In the genomic region with DNA sequence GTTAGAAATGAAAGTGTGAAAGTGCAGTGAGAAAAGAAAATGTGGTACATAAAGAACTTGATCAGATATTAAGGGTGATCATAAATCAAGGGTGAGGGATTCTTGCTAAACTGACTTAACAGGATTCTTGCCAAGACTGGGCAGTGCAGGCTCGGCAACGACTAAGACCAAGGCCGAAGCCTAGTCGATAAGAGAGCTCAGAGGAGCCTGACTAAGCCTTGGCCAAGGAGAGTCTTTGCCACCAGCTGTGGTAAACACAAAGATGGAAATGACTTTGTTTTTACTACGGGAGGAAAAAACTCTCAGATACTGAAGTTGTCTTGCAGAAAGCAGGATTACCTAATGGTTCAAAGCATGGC, we compare ENCODE assay signal across 16 cellular contexts.
DNase-seq lines count a peak whose midpoint lies in the region; ATAC-seq, FAIRE-seq and TF ChIP-seq lines count a peak whose summit lies in the region.
"Had no signal": no experiment of that assay in that cellular context is flagged by ENCODE, and none has a peak within 500 bp of the region (broad histone marks: within the 10 kb centered on the region; RNA-seq: fewer than 3 reads in every experiment).

No MANE protein-coding gene starts in this region.

- H3K4me1 Mint-ChIP-seq in stimulated activated naive B cell treated with anti-CD40 and anti-IgM and Interleukin-4, amounts not matched to agents 10 μg/mL and 1 μg/mL and 100 μg/mL, for 72 hours: peaks cover 0 to 4% of the 10 kb centered on the region in 2 donors

- DNase-seq in Right ventricle myocardium inferior (ENCODE audit: missing footprints): no peak
- no peak for DNase-seq in heart right ventricle
- DNase-seq in SK-N-MC (ENCODE audit: low read depth, low spot score): no peak
- peak; percentile 23 for DNase-seq in fibroblast of mammary gland (ENCODE audit: low read depth)
- DNase-seq in small intestine: peak; percentile 21
- DNase-seq in GM13976 (ENCODE audit: low spot score): no peak
- no peak for DNase-seq in stimulated activated naive B cell treated with anti-CD40 and anti-IgM and Interleukin-4, amounts not matched to agents 10 μg/mL and 1 μg/mL and 100 μg/mL, for 72 hours
- DNase-seq: DMS153, H9, IMR-90, NCI-H1694, NCI-H2107, NCI-H69, PC-9 had no signal

- H3K4me3 ChIP-seq in heart right ventricle: no peak overlapping the region
- H3K4me3 ChIP-seq in SK-N-MC: no peak overlapping the region
- H3K4me3 ChIP-seq in fibroblast of mammary gland (ENCODE audit: control insufficient read depth, low read depth, low read length): no peak overlapping the region
- no peak overlapping the region for H3K4me3 ChIP-seq in small intestine (ENCODE audit: low read depth in 1 of 2, low read length in 2 of 2)
- H3K4me3 ChIP-seq: PC-9 had no signal

- H3K27me3 ChIP-seq in heart right ventricle (no peaks in the 10 kb centered on the region), small intestine (ENCODE audit: control insufficient read depth in 2 of 2, insufficient read depth in 2 of 2, low read length in 2 of 2) (no peaks in the 10 kb centered on the region)

- H3K4me1 ChIP-seq in heart right ventricle (peaks cover 3 to 22% (median 8%) of the 10 kb centered on the region in 9 donors), small intestine (ENCODE audit: control insufficient read depth in 2 of 2, insufficient read depth in 1 of 2, low read depth in 1 of 2, low read length in 1 of 2) (no peaks in the 10 kb centered on the region)

- H3K27ac Mint-ChIP-seq in stimulated activated naive B cell treated with anti-CD40 and anti-IgM and Interleukin-4, amounts not matched to agents 10 μg/mL and 1 μg/mL and 100 μg/mL, for 72 hours: no peak overlapping the region
- H3K27ac Mint-ChIP-seq: H9 had no signal

- peaks cover 0 to 4% of the 10 kb centered on the region in 2 donors for H3K27me3 Mint-ChIP-seq in stimulated activated naive B cell treated with anti-CD40 and anti-IgM and Interleukin-4, amounts not matched to agents 10 μg/mL and 1 μg/mL and 100 μg/mL, for 72 hours

- H3K9me3 ChIP-seq in heart right ventricle (no peaks in the 10 kb centered on the region), SK-N-MC (ENCODE audit: low read depth, low read length) (no peaks in the 10 kb centered on the region), small intestine (ENCODE audit: control insufficient read depth, low read depth) (no peaks in the 10 kb centered on the region)

- H3K36me3 Mint-ChIP-seq in stimulated activated naive B cell treated with anti-CD40 and anti-IgM and Interleukin-4, amounts not matched to agents 10 μg/mL and 1 μg/mL and 100 μg/mL, for 72 hours: no peaks in the 10 kb centered on the region

- WGBS in heart right ventricle, 2 donors: 73 to 82% methylated on average over 5 of the region's 5 CpGs
- WGBS in small intestine, 3 donors: 28 to 70% (median 35%) methylated on average over 5 of the region's 5 CpGs

- no peak overlapping the region for H3K4me3 Mint-ChIP-seq in stimulated activated naive B cell treated with anti-CD40 and anti-IgM and Interleukin-4, amounts not matched to agents 10 μg/mL and 1 μg/mL and 100 μg/mL, for 72 hours
- H3K4me3 Mint-ChIP-seq: H9 had no signal

- ATAC-seq in Right ventricle myocardium inferior: peak; percentile 35
- ATAC-seq in heart right ventricle: no peak
- ATAC-seq in stimulated activated naive B cell treated with anti-CD40 and anti-IgM and Interleukin-4, amounts not matched to agents 10 μg/mL and 1 μg/mL and 100 μg/mL, for 72 hours (replicated peaks): no peak
- ATAC-seq in GM18907 (IDR thresholded peaks at IDR 0.05; ENCODE audit: unreplicated experiment): no peak

- no peaks in the 10 kb centered on the region for H3K36me3 ChIP-seq in heart right ventricle
- H3K36me3 ChIP-seq in SK-N-MC (ENCODE audit: insufficient read depth, low read length): no peaks in the 10 kb centered on the region
- H3K36me3 ChIP-seq in small intestine (ENCODE audit: control insufficient read depth in 2 of 2, insufficient read depth in 2 of 2, low read length in 2 of 2): no peaks in the 10 kb centered on the region

- H3K9me3 Mint-ChIP-seq in stimulated activated naive B cell treated with anti-CD40 and anti-IgM and Interleukin-4, amounts not matched to agents 10 μg/mL and 1 μg/mL and 100 μg/mL, for 72 hours: no peaks in the 10 kb centered on the region
- H3K9me3 Mint-ChIP-seq: H9 had no signal

- H3K9ac ChIP-seq in SK-N-MC (ENCODE audit: insufficient read length): no peak overlapping the region

- FAIRE-seq in small intestine (lab: Jason Lieb, UNC): no peak

- H3K27ac ChIP-seq in heart right ventricle (no peak overlapping the region), SK-N-MC (peak overlapping the region; percentile 69; the same call in 1 of the 2 replicates), small intestine (ENCODE audit: low read depth in 1 of 2, low read length in 1 of 2) (no peak overlapping the region)
- H3K27ac ChIP-seq: C4-2B, PC-9 had no signal

- in situ Hi-C loops in GM13976 (cut with MboI; ENCODE audit: low sequenced_read_pairs, unreplicated experiment): no loop called here

- TF ChIP-seq CTCF in heart right ventricle (IDR thresholded peaks at IDR 0.05) (no peak), fibroblast of mammary gland (conservative IDR thresholded peaks at IDR 0.05; ENCODE audit: control insufficient read depth, insufficient read depth, low read depth, low read length) (no peak), GM13976 (IDR thresholded peaks at IDR 0.05; ENCODE audit: borderline replicate concordance, control extremely low read depth, extremely low read depth, insufficient read depth, missing control alignments) (no peak)

- intact Hi-C loops in Right ventricle myocardium inferior (cut with DNase I) (no loop called here), heart right ventricle (cut with DNase I) (no loop called here)

Comparison
In these comparisons a context has a peak if more than half of its experiments do, and no peak if none do; other contexts are left out.
1. DNase-seq: peak in fibroblast of mammary gland (single experiment) and small intestine (single experiment); none in Right ventricle myocardium inferior (single experiment), heart right ventricle (0 of 2), SK-N-MC (single experiment), GM13976 (single experiment) and stimulated activated naive B cell treated with anti-CD40 and anti-IgM and Interleukin-4, amounts not matched to agents 10 μg/mL and 1 μg/mL and 100 μg/mL, for 72 hours (single experiment).